In genomic region chr3:100500320-100500880, GRCh38 we compare ENCODE assay signal across 1 cellular context.
TF ChIP-seq lines count a peak whose summit lies in the region.

No MANE protein-coding gene starts in this region.

TF ChIP-seq in HepG2, 621 proteins besides CTCF, POLR2A, EP300 and RAD21 (continued from another document):
- TF ChIP-seq, protein P1, sequence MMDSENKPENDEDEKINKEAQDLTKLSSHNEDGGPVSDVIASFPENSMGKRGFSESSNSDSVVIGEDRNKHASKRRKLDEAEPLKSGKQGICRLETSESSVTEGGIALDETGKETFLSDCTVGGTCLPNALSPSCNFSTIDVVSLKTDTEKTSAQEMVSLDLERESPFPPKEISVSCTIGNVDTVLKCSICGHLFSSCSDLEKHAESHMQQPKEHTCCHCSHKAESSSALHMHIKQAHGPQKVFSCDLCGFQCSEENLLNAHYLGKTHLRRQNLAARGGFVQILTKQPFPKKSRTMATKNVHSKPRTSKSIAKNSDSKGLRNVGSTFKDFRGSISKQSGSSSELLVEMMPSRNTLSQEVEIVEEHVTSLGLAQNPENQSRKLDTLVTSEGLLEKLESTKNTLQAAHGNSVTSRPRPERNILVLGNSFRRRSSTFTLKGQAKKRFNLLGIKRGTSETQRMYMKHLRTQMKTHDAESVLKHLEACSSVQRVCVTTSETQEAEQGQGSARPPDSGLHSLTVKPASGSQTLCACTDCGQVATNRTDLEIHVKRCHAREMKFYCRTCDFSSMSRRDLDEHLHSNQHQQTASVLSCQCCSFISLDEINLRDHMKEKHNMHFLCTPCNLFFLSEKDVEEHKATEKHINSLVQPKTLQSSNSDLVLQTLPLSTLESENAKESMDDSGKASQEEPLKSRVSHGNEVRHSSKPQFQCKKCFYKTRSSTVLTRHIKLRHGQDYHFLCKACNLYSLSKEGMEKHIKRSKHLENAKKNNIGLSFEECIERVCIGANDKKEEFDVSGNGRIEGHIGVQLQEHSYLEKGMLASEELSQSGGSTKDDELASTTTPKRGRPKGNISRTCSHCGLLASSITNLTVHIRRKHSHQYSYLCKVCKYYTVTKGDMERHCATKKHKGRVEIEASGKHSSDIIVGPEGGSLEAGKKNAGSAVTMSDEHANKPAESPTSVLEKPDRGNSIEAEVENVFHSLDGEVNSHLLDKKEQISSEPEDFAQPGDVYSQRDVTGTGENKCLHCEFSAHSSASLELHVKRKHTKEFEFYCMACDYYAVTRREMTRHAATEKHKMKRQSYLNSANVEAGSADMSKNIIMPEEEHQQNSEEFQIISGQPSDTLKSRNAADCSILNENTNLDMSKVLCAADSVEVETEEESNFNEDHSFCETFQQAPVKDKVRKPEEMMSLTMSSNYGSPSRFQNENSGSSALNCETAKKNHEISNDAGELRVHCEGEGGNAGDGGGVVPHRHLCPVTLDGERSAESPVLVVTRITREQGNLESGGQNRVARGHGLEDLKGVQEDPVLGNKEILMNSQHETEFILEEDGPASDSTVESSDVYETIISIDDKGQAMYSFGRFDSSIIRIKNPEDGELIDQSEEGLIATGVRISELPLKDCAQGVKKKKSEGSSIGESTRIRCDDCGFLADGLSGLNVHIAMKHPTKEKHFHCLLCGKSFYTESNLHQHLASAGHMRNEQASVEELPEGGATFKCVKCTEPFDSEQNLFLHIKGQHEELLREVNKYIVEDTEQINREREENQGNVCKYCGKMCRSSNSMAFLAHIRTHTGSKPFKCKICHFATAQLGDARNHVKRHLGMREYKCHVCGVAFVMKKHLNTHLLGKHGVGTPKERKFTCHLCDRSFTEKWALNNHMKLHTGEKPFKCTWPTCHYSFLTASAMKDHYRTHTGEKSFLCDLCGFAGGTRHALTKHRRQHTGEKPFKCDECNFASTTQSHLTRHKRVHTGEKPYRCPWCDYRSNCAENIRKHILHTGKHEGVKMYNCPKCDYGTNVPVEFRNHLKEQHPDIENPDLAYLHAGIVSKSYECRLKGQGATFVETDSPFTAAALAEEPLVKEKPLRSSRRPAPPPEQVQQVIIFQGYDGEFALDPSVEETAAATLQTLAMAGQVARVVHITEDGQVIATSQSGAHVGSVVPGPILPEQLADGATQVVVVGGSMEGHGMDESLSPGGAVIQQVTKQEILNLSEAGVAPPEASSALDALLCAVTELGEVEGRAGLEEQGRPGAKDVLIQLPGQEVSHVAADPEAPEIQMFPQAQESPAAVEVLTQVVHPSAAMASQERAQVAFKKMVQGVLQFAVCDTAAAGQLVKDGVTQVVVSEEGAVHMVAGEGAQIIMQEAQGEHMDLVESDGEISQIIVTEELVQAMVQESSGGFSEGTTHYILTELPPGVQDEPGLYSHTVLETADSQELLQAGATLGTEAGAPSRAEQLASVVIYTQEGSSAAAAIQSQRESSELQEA (CRISPR knock-in tag; IDR thresholded peaks at IDR 0.05; ENCODE audit: not compliant biosample characterization), result no peak
- no peak for TF ChIP-seq ZBTB3 (CRISPR knock-in tag; IDR thresholded peaks at IDR 0.05; ENCODE audit: borderline replicate concordance, low read depth)
- TF ChIP-seq ZNF234 (CRISPR knock-in tag; conservative IDR thresholded peaks at IDR 0.05), result no peak
- TF ChIP-seq MIXL1 (CRISPR knock-in tag; IDR thresholded peaks at IDR 0.05), result no peak
- TF ChIP-seq HMG20A (CRISPR knock-in tag; IDR thresholded peaks at IDR 0.05; ENCODE audit: borderline replicate concordance), result no peak
- TF ChIP-seq HNF4A (CRISPR knock-in tag; IDR thresholded peaks at IDR 0.05), result no peak
